In genomic region chr18:36167692-36168218, GRCh38 we compare ENCODE assay signal across 29 cellular contexts.
"Had no signal": no experiment of that assay in that cellular context is flagged by ENCODE, and none has a peak within 500 bp of the region (broad histone marks: within the 10 kb centered on the region; RNA-seq: fewer than 3 reads in every experiment).

No MANE protein-coding gene starts in this region.

- ATAC-seq: gastrocnemius medialis; left lung; lower lobe of right lung; mucosa of descending colon; sciatic nerve; stimulated activated memory B cell treated with anti-CD40 and anti-IgM and Interleukin-4, amounts not matched to agents 10 μg/mL and 1 μg/mL and 100 μg/mL, for 72 hours; stimulated activated naive CD8-positive, alpha-beta T cell treated with anti-CD3 and anti-CD28 coated beads, Interleukin-15, amount 100 ng/mL, for 72 hours had no signal

- H3K4me3 ChIP-seq: gastrocnemius medialis, left lung, lower lobe of right lung, mucosa of descending colon, SK-N-MC, skin epidermis had no signal

- H3K9me3 ChIP-seq: gastrocnemius medialis, left lung, lower lobe of right lung, mucosa of descending colon had no signal

- H3K4me3 Mint-ChIP-seq: activated CD4-positive, alpha-beta T cell treated with anti-CD3 and anti-CD28 coated beads, Interleukin-2, amount 10 ng/mL, durations not matched to agents 24 days and 14 days; activated naive CD8-positive, alpha-beta T cell; nephron; stimulated activated memory B cell treated with anti-CD40 and anti-IgM and Interleukin-4, amounts not matched to agents 10 μg/mL and 1 μg/mL and 100 μg/mL, for 72 hours; stimulated activated naive CD8-positive, alpha-beta T cell treated with anti-CD3 and anti-CD28 coated beads, Interleukin-15, amount 100 ng/mL, for 72 hours; type B pancreatic cell had no signal

- H3K27me3 Mint-ChIP-seq: activated CD4-positive, alpha-beta T cell treated with anti-CD3 and anti-CD28 coated beads, Interleukin-2, amount 10 ng/mL, durations not matched to agents 24 days and 14 days; activated naive CD8-positive, alpha-beta T cell; stimulated activated memory B cell treated with anti-CD40 and anti-IgM and Interleukin-4, amounts not matched to agents 10 μg/mL and 1 μg/mL and 100 μg/mL, for 72 hours; stimulated activated naive CD8-positive, alpha-beta T cell treated with anti-CD3 and anti-CD28 coated beads, Interleukin-15, amount 100 ng/mL, for 72 hours; type B pancreatic cell had no signal

- H3K27ac ChIP-seq: brain microvascular endothelial cell, gastrocnemius medialis, left lung, lower lobe of right lung, SK-N-MC, skin epidermis, VCaP had no signal

- H3K9me3 Mint-ChIP-seq: activated CD4-positive, alpha-beta T cell treated with anti-CD3 and anti-CD28 coated beads, Interleukin-2, amount 10 ng/mL, durations not matched to agents 24 days and 14 days; activated T-helper 2 cell treated with anti-CD3 and anti-CD28 coated beads, Interferon-gamma antibody, Interleukin-2, Interleukin-4, amounts not matched to agents 10 μg/mL and 5 μg/mL and 100 μg/mL, durations not matched to agents 14 hours and 24 hours and 36 hours; nephron; stimulated activated memory B cell treated with anti-CD40 and anti-IgM and Interleukin-4, amounts not matched to agents 10 μg/mL and 1 μg/mL and 100 μg/mL, for 72 hours; stimulated activated naive CD8-positive, alpha-beta T cell treated with anti-CD3 and anti-CD28 coated beads, Interleukin-15, amount 100 ng/mL, for 72 hours; type B pancreatic cell had no signal

- H3K27ac Mint-ChIP-seq: activated CD4-positive, alpha-beta T cell treated with anti-CD3 and anti-CD28 coated beads, Interleukin-2, amount 10 ng/mL, durations not matched to agents 24 days and 14 days; activated T-helper 2 cell treated with anti-CD3 and anti-CD28 coated beads, Interferon-gamma antibody, Interleukin-2, Interleukin-4, amounts not matched to agents 10 μg/mL and 5 μg/mL and 100 μg/mL, durations not matched to agents 14 hours and 24 hours and 36 hours; nephron; stimulated activated memory B cell treated with anti-CD40 and anti-IgM and Interleukin-4, amounts not matched to agents 10 μg/mL and 1 μg/mL and 100 μg/mL, for 72 hours; type B pancreatic cell had no signal

- H3K4me1 ChIP-seq: gastrocnemius medialis, left lung, lower lobe of right lung had no signal

- H3K4me1 Mint-ChIP-seq: nephron; stimulated activated memory B cell treated with anti-CD40 and anti-IgM and Interleukin-4, amounts not matched to agents 10 μg/mL and 1 μg/mL and 100 μg/mL, for 72 hours; stimulated activated naive CD8-positive, alpha-beta T cell treated with anti-CD3 and anti-CD28 coated beads, Interleukin-15, amount 100 ng/mL, for 72 hours had no signal

- H3K27me3 ChIP-seq: brain microvascular endothelial cell, gastrocnemius medialis, left lung had no signal

- DNase-seq: activated CD4-positive, alpha-beta T cell treated with anti-CD3 and anti-CD28 coated beads, Interleukin-2, amount 10 ng/mL, durations not matched to agents 24 days and 14 days; brain microvascular endothelial cell; central memory CD4-positive, alpha-beta T cell; effector CD8-positive, alpha-beta T cell; erythroblast; gastrocnemius medialis; glutamatergic neuron; left lung; lower lobe of right lung; mesendoderm; mucosa of descending colon; stimulated activated CD4-positive, alpha-beta T cell treated with anti-CD3 and anti-CD28 coated beads, Interleukin-12 subunit alpha, Interleukin-12 subunit beta, amount 100 ng/mL, for 4 hours; stimulated activated CD4-positive, alpha-beta T cell treated with anti-CD3 and anti-CD28 coated beads, Interleukin-4, amount 100 ng/mL, for 1 hour; stimulated activated naive CD8-positive, alpha-beta T cell treated with anti-CD3 and anti-CD28 coated beads, Interleukin-15, amount 100 ng/mL, for 72 hours; substantia nigra; T-helper 9 cell had no signal

- FAIRE-seq: astrocyte, colon, endometrium, TTC549 had no signal
